Comparison of ENCODE assay signal across 20 cellular contexts in genomic region chr5:15621094-15621493, GRCh38.
DNase-seq lines count a peak whose midpoint lies in the region; ATAC-seq, FAIRE-seq and TF ChIP-seq lines count a peak whose summit lies in the region.
"Had no signal": no experiment of that assay in that cellular context is flagged by ENCODE, and none has a peak within 500 bp of the region (broad histone marks: within the 10 kb centered on the region; RNA-seq: fewer than 3 reads in every experiment).

No MANE protein-coding gene starts in this region.

- peak overlapping the region; percentile 59; the same call in 1 of the 2 replicates for H3K4me2 ChIP-seq in IMR-90 (ENCODE audit: low read depth, low read length)
- H3K4me2 ChIP-seq in neural progenitor cell: no peak overlapping the region

- no CpG with 5 or more reads among the region's 1 CpG for WGBS in IMR-90 (ENCODE audit: extremely low coverage in 2 of 2, insufficient read length in 1 of 2), 2 experiments

- no peaks in the 10 kb centered on the region for H3F3A ChIP-seq in neural progenitor cell (ENCODE audit: low read depth)

- peak overlapping the region; percentile 25 for H2BK5ac ChIP-seq in IMR-90 (ENCODE audit: low read depth, low read length, poor library complexity, severe bottlenecking)

- peak overlapping the region; percentile 1; the same call in 1 of the 2 replicates for H2AK5ac ChIP-seq in IMR-90 (ENCODE audit: low read depth, low read length)

- H3K18ac ChIP-seq in IMR-90 (ENCODE audit: low read depth, low read length): peak overlapping the region; percentile 20; the same call in 1 of the 2 replicates

- peaks cover 11% of the 10 kb centered on the region for H3K36me3 Mint-ChIP-seq in neural progenitor cell
- H3K36me3 Mint-ChIP-seq in CD4-positive, alpha-beta T cell (ENCODE audit: low read depth): no peaks in the 10 kb centered on the region
- H3K36me3 Mint-ChIP-seq: activated naive CD8-positive, alpha-beta T cell; WTC11 had no signal

- H2AK9ac ChIP-seq in IMR-90 (replicated peaks; ENCODE audit: low read depth, low read length, poor library complexity): no peak overlapping the region

- H2BK20ac ChIP-seq in IMR-90 (ENCODE audit: low read depth, low read length): no peak overlapping the region

- H2BK120ac ChIP-seq in IMR-90 (ENCODE audit: low read depth, low read length): no peak overlapping the region

- dilution Hi-C loops in IMR-90 (cut with HindIII; ENCODE audit: low sequenced_read_pairs, unreplicated experiment): no loop called here

- no peak for TF ChIP-seq CTCF in IMR-90 (conservative IDR thresholded peaks at IDR 0.05; ENCODE audit: low read depth, low read length)
- no peak for TF ChIP-seq CTCF in neural progenitor cell (IDR thresholded peaks at IDR 0.05)
- TF ChIP-seq CTCF in CD4-positive, alpha-beta T cell (IDR thresholded peaks at IDR 0.05): no peak

- peaks cover 5% of the 10 kb centered on the region for H3K27me3 Mint-ChIP-seq in neural progenitor cell (ENCODE audit: insufficient read depth, low read depth)
- no peaks in the 10 kb centered on the region for H3K27me3 Mint-ChIP-seq in CD4-positive, alpha-beta T cell
- H3K27me3 Mint-ChIP-seq: activated CD8-positive, alpha-beta T cell treated with anti-CD3 and anti-CD28 coated beads for 36 hours; activated naive CD8-positive, alpha-beta T cell had no signal

- no peak overlapping the region for H2BK15ac ChIP-seq in IMR-90 (ENCODE audit: low read depth, low read length)

- POLR2A ChIA-PET in IMR-90 (lab: Charles Lee; ENCODE audit: unreplicated experiment): no interaction called here
- POLR2A ChIA-PET in CD4-positive, alpha-beta T cell (lab: Charles Lee): no interaction called here

- H2AFZ ChIP-seq in IMR-90 (replicated peaks; ENCODE audit: low read length, poor library complexity): no peak overlapping the region
- H2AFZ ChIP-seq in neural progenitor cell (replicated peaks): no peak overlapping the region

- peaks cover 4% of the 10 kb centered on the region for H3K4me1 ChIP-seq in IMR-90 (ENCODE audit: control insufficient read depth, insufficient read depth, low read length)
- H3K4me1 ChIP-seq in neural progenitor cell: no peaks in the 10 kb centered on the region
- H3K4me1 ChIP-seq: right lobe of liver had no signal

- peak overlapping the region; percentile 2; the same call in 1 of the 2 replicates for H4K5ac ChIP-seq in IMR-90 (ENCODE audit: low read depth, low read length)

- in situ Hi-C loops in IMR-90 (cut with MboI; ENCODE audit: low sequenced_read_pairs): no loop called here

- H3K27ac Mint-ChIP-seq in neural progenitor cell: peak overlapping the region; percentile 54
- H3K27ac Mint-ChIP-seq in CD4-positive, alpha-beta T cell: no peak overlapping the region
- H3K27ac Mint-ChIP-seq: activated CD8-positive, alpha-beta T cell treated with anti-CD3 and anti-CD28 coated beads for 36 hours; activated naive CD8-positive, alpha-beta T cell; WTC11 had no signal

- no peak overlapping the region for H3K23ac ChIP-seq in IMR-90 (ENCODE audit: low read depth, low read length)

- H3K9me3 Mint-ChIP-seq in neural progenitor cell: no peaks in the 10 kb centered on the region
- H3K9me3 Mint-ChIP-seq in CD4-positive, alpha-beta T cell: peaks cover 11% of the 10 kb centered on the region

- no peak overlapping the region for H4K91ac ChIP-seq in IMR-90 (ENCODE audit: insufficient read depth, low read depth, low read length)

- no peak for TF ChIP-seq POLR2A in IMR-90 (IDR thresholded peaks at IDR 0.05; ENCODE audit: low read depth, low read length)

- DNase-seq in AG20443 (ENCODE audit: low spot score): peak; percentile 50
- DNase-seq in IMR-90: peak; percentile 20
- DNase-seq in dermis blood vessel endothelial cell: peak; percentile 47
- DNase-seq in neural progenitor cell (ENCODE audit: low spot score): no peak
- DNase-seq in CD4-positive, alpha-beta T cell: no peak
- no peak for DNase-seq in GM19239 (ENCODE audit: insufficient read length, low spot score)
- DNase-seq in GM19238 (ENCODE audit: insufficient read length, low spot score): no peak
- DNase-seq: activated CD8-positive, alpha-beta T cell treated with anti-CD3 and anti-CD28 coated beads for 36 hours; activated T-cell treated with anti-CD3 and anti-CD28 coated beads, Interleukin-2, amount 50 U/mL, for 48 hours; DMS 273 treated with DMSO at 0.1 percent for 48 hours; effector CD8-positive, alpha-beta T cell; NCI-H146; NK-92 treated with Interleukin-12 subunit alpha and Interleukin-12 subunit beta, amount 100 ng/mL, for 24 hours had no signal

- BruUV-seq in IMR-90 (replicated peaks; lab: Mats Ljungman, UMichigan): no TSS peak

- peaks cover 3% of the 10 kb centered on the region; the same call in 1 of the 2 replicates for H4K20me1 ChIP-seq in IMR-90 (ENCODE audit: insufficient read depth, low read length)
- H4K20me1 ChIP-seq in neural progenitor cell (ENCODE audit: low read depth): no peaks in the 10 kb centered on the region

- CTCF ChIA-PET in IMR-90 (lab: Yijun Ruan, JAX): interaction anchor here (0.6 kb wide), 1 partner anchor 10 kb away, joined by 7 read pairs; no protein-coding TSS in a partner anchor
- CTCF ChIA-PET in CD4-positive, alpha-beta T cell (lab: Charles Lee): no interaction called here

- H3K27me3 ChIP-seq in IMR-90 (ENCODE audit: control insufficient read depth, insufficient read depth, low read length): no peaks in the 10 kb centered on the region
- no peaks in the 10 kb centered on the region for H3K27me3 ChIP-seq in neural progenitor cell
- no peaks in the 10 kb centered on the region for H3K27me3 ChIP-seq in CD4-positive, alpha-beta T cell (ENCODE audit: control insufficient read depth, insufficient read depth, low read length)
- H3K27me3 ChIP-seq: right lobe of liver had no signal

- no peak overlapping the region for H3K4ac ChIP-seq in IMR-90 (ENCODE audit: low read depth, low read length)

- H3K9me3 ChIP-seq in IMR-90 (ENCODE audit: control insufficient read depth, insufficient read depth, low read length): no peaks in the 10 kb centered on the region
- H3K9me3 ChIP-seq in neural progenitor cell (ENCODE audit: low read depth): no peaks in the 10 kb centered on the region
- H3K9me3 ChIP-seq in CD4-positive, alpha-beta T cell (ENCODE audit: control insufficient read depth, low read length): no peaks in the 10 kb centered on the region
- H3K9me3 ChIP-seq: right lobe of liver had no signal

- TF ChIP-seq RAD21 in IMR-90 (IDR thresholded peaks at IDR 0.05; ENCODE audit: low read length): no peak

- 0 out of 2 replicates have a peak, but pooled peaks cover 3% of the 10 kb centered on the region for H3K9me1 ChIP-seq in IMR-90 (ENCODE audit: insufficient read depth, low read length)

- H3K27ac ChIP-seq in IMR-90 (ENCODE audit: insufficient read depth, low read length): no peak overlapping the region
- H3K27ac ChIP-seq in neural progenitor cell: no peak overlapping the region
- H3K27ac ChIP-seq in CD4-positive, alpha-beta T cell (ENCODE audit: low read depth, low read length): no peak overlapping the region
- H3K27ac ChIP-seq: right lobe of liver, RWPE1 had no signal

- peak overlapping the region in 1 of 2 experiments; percentile 22; a peak in 1 of 4 replicates for H4K8ac ChIP-seq in IMR-90 (ENCODE audit: low read depth in 2 of 2, low read length in 2 of 2)

- H3K14ac ChIP-seq in IMR-90 (replicated peaks; ENCODE audit: low read depth, low read length): peak overlapping the region; percentile 34; the same call in 1 of the 2 replicates

- H3K4me3 Mint-ChIP-seq in neural progenitor cell: no peak overlapping the region
- H3K4me3 Mint-ChIP-seq in CD4-positive, alpha-beta T cell: no peak overlapping the region
- H3K4me3 Mint-ChIP-seq: activated CD8-positive, alpha-beta T cell treated with anti-CD3 and anti-CD28 coated beads for 36 hours; activated naive CD8-positive, alpha-beta T cell; WTC11 had no signal

- FAIRE-seq in GM19239 (lab: Jason Lieb, UNC): no peak
- FAIRE-seq: HTR-8/SVneo had no signal

- intact Hi-C loops in IMR-90 (cut with micrococcal nuclease): no loop called here
- intact Hi-C loops in CD4-positive, alpha-beta T cell (cut with DNase I, micrococcal nuclease): no loop called here

- ATAC-seq in IMR-90 (ENCODE audit: low read depth) (peak; percentile 46), HG03457 (IDR thresholded peaks at IDR 0.05; ENCODE audit: unreplicated experiment) (no peak)
- no peak for ATAC-seq in CD4-positive, alpha-beta T cell (ENCODE audit: poor library complexity)
- ATAC-seq: activated CD8-positive, alpha-beta T cell treated with anti-CD3 and anti-CD28 coated beads for 36 hours; HCT116; WTC11 had no signal

- H3K9ac ChIP-seq in IMR-90 (ENCODE audit: low read depth, low read length) (no peak overlapping the region), neural progenitor cell (no peak overlapping the region)

- H3K4me3 ChIP-seq in IMR-90 (ENCODE audit: insufficient read depth, low read depth, low read length) (no peak overlapping the region), neural progenitor cell (no peak overlapping the region)
- H3K4me3 ChIP-seq: right lobe of liver had no signal

- H3K56ac ChIP-seq in IMR-90 (ENCODE audit: extremely low read depth, insufficient read depth, low read length): no peak overlapping the region

- peaks cover 4% of the 10 kb centered on the region for H3K4me1 Mint-ChIP-seq in neural progenitor cell
- H3K4me1 Mint-ChIP-seq in CD4-positive, alpha-beta T cell (ENCODE audit: low read depth): no peaks in the 10 kb centered on the region

- peaks cover 13 to 16% of the 10 kb centered on the region in 2 experiments; a peak in 2 of 4 replicates for H3K79me1 ChIP-seq in IMR-90 (ENCODE audit: low read depth in 1 of 2, low read length in 2 of 2)

- H3K79me2 ChIP-seq in neural progenitor cell (ENCODE audit: low read depth): peaks cover 50% of the 10 kb centered on the region

- H3K36me3 ChIP-seq in IMR-90 (ENCODE audit: control insufficient read depth, insufficient read depth, low read length) (no peaks in the 10 kb centered on the region), neural progenitor cell (no peaks in the 10 kb centered on the region)
- H3K36me3 ChIP-seq: right lobe of liver had no signal

TF ChIP-seq in IMR-90, 13 proteins besides CTCF, POLR2A, EP300 and RAD21 (continues in another document):
- TF ChIP-seq, protein P1, sequence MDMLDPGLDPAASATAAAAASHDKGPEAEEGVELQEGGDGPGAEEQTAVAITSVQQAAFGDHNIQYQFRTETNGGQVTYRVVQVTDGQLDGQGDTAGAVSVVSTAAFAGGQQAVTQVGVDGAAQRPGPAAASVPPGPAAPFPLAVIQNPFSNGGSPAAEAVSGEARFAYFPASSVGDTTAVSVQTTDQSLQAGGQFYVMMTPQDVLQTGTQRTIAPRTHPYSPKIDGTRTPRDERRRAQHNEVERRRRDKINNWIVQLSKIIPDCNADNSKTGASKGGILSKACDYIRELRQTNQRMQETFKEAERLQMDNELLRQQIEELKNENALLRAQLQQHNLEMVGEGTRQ (IDR thresholded peaks at IDR 0.05; ENCODE audit: low read depth, low read length): no peak
- no peak for TF ChIP-seq RCOR1 (IDR thresholded peaks at IDR 0.05; ENCODE audit: insufficient replicate concordance, low read length)

Comparison
In these comparisons a context has a peak if more than half of its experiments do, and no peak if none do; other contexts are left out.
1. DNase-seq: peak in AG20443 (single experiment), IMR-90 (single experiment) and dermis blood vessel endothelial cell (single experiment); none in neural progenitor cell (single experiment), CD4-positive, alpha-beta T cell (0 of 10), GM19239 (single experiment) and GM19238 (single experiment).